ENCODE assay signal across 16 cellular contexts in genomic region chr16:22683730-22684280, GRCh38.
A peak's percentile ranks its signal among the peaks of the same experiment; 100 is the strongest.
DNase-seq lines count a peak whose midpoint lies in the region; ATAC-seq and TF ChIP-seq lines count a peak whose summit lies in the region.
"Had no signal": no experiment of that assay in that cellular context is flagged by ENCODE, and none has a peak within 500 bp of the region (broad histone marks: within the 10 kb centered on the region; RNA-seq: fewer than 3 reads in every experiment).

No MANE protein-coding gene starts in this region.

- H3K4me1 Mint-ChIP-seq in stimulated activated effector memory CD8-positive, alpha-beta T cell treated with anti-CD3 and anti-CD28 coated beads, Interleukin-12 subunit alpha, Interleukin-12 subunit beta, amount 100 ng/mL, for 72 hours = peaks cover 11% of the 10 kb centered on the region

- peaks cover 4% of the 10 kb centered on the region for H3K9me3 Mint-ChIP-seq in stimulated activated effector memory CD8-positive, alpha-beta T cell treated with anti-CD3 and anti-CD28 coated beads, Interleukin-12 subunit alpha, Interleukin-12 subunit beta, amount 100 ng/mL, for 72 hours

- H3K27me3 ChIP-seq in transverse colon (no peaks in the 10 kb centered on the region), HAP-1 (ENCODE audit: low read depth) (peaks cover under 1% of the 10 kb centered on the region; the same call in 1 of the 2 replicates)
- H3K27me3 ChIP-seq: BLaER1 treated with 17β-estradiol and CSF1 and Interleukin-3, amounts not matched to agents 10 nM and 100 nM; Peyer's patch had no signal

- TF ChIP-seq EP300 in transverse colon (IDR thresholded peaks at IDR 0.05; ENCODE audit: low read depth) = no peak

- H3K4me1 ChIP-seq in transverse colon (peaks cover 0 to 15% (median 10%) of the 10 kb centered on the region in 4 donors), HAP-1 (no peaks in the 10 kb centered on the region)
- H3K4me1 ChIP-seq: Peyer's patch had no signal

- H3K27ac Mint-ChIP-seq in stimulated activated effector memory CD8-positive, alpha-beta T cell treated with anti-CD3 and anti-CD28 coated beads, Interleukin-12 subunit alpha, Interleukin-12 subunit beta, amount 100 ng/mL, for 72 hours = no peak overlapping the region

- DNase-seq in NCI-H82 (lab: John Stamatoyannopoulos, UW) (peak; percentile 67), NCI-H82 treated with DMSO at 0.1 percent for 48 hours (lab: John Stamatoyannopoulos, UW; ENCODE audit: unreplicated experiment) (no peak), islet precursor cell (peak; percentile 47), transverse colon (no peak), HAP-1 (ENCODE audit: low spot score in 2 of 2) (no peak), EL (no peak)
- DNase-seq in stimulated activated effector memory CD8-positive, alpha-beta T cell treated with anti-CD3 and anti-CD28 coated beads, Interleukin-12 subunit alpha, Interleukin-12 subunit beta, amount 100 ng/mL, for 72 hours (ENCODE audit: low spot score in 2 of 2) = no peak
- DNase-seq: 8988T, DMS 273 treated with DMSO at 0.1 percent for 48 hours, KBM-7, NCI-H1694 treated with DMSO at 0.1 percent for 48 hours, NCI-H774, Peyer's patch, Right ventricle myocardium superior had no signal

- H3K4me3 ChIP-seq in transverse colon (no peak overlapping the region), HAP-1 (no peak overlapping the region)
- H3K4me3 ChIP-seq: BLaER1 treated with 17β-estradiol and CSF1 and Interleukin-3, amounts not matched to agents 10 nM and 100 nM; Peyer's patch had no signal

- H3K9me3 ChIP-seq in transverse colon (peaks cover 0 to 3% of the 10 kb centered on the region in 2 donors), HAP-1 (no peaks in the 10 kb centered on the region)

- H3K36me3 ChIP-seq in transverse colon = no peaks in the 10 kb centered on the region
- H3K36me3 ChIP-seq in HAP-1 (replicated peaks) = no peaks in the 10 kb centered on the region
- H3K36me3 ChIP-seq: BLaER1 treated with 17β-estradiol and CSF1 and Interleukin-3, amounts not matched to agents 10 nM and 100 nM; Peyer's patch had no signal

- no peak overlapping the region for H3K4me3 Mint-ChIP-seq in stimulated activated effector memory CD8-positive, alpha-beta T cell treated with anti-CD3 and anti-CD28 coated beads, Interleukin-12 subunit alpha, Interleukin-12 subunit beta, amount 100 ng/mL, for 72 hours

- no peaks in the 10 kb centered on the region for H3K36me3 Mint-ChIP-seq in stimulated activated effector memory CD8-positive, alpha-beta T cell treated with anti-CD3 and anti-CD28 coated beads, Interleukin-12 subunit alpha, Interleukin-12 subunit beta, amount 100 ng/mL, for 72 hours

- peak overlapping the region in 3 of 4 donors; percentile 54 to 73 (median 64) for H3K27ac ChIP-seq in transverse colon
- H3K27ac ChIP-seq: BLaER1 treated with 17β-estradiol and CSF1 and Interleukin-3, amounts not matched to agents 10 nM and 100 nM had no signal

- in situ Hi-C loops in transverse colon (cut with MboI; ENCODE audit: low pct_ligation_motif_present in 1 of 4, low pct_unique_long_range_greater_than_20kb in 1 of 4, low sequenced_read_pairs in 3 of 4) = no loop called here
- in situ Hi-C loops in HAP-1 (cut with MboI; ENCODE audit: low sequenced_read_pairs) = no loop called here

- intact Hi-C loops in transverse colon (cut with DNase I; ENCODE audit: low total_unique reads) = no loop called here

- ATAC-seq in stimulated activated effector memory CD8-positive, alpha-beta T cell treated with anti-CD3 and anti-CD28 coated beads, Interleukin-12 subunit alpha, Interleukin-12 subunit beta, amount 100 ng/mL, for 72 hours = peak; percentile 2
- no peak for ATAC-seq in GM21423 (IDR thresholded peaks at IDR 0.05; ENCODE audit: unreplicated experiment)

- no peak for TF ChIP-seq CTCF in transverse colon (IDR thresholded peaks at IDR 0.05)

- no peak for TF ChIP-seq POLR2A in transverse colon (IDR thresholded peaks at IDR 0.05)

- WGBS in transverse colon (ENCODE audit: low coverage in 1 of 2), 2 donors = 83 to 87% methylated on average over 3 of the region's 3 CpGs

Comparison
In these comparisons a context has a peak if more than half of its experiments do, and no peak if none do; other contexts are left out.
1. DNase-seq: peak in NCI-H82 (single experiment) and islet precursor cell (single experiment); none in NCI-H82 treated with DMSO at 0.1 percent for 48 hours (single experiment), stimulated activated effector memory CD8-positive, alpha-beta T cell treated with anti-CD3 and anti-CD28 coated beads, Interleukin-12 subunit alpha, Interleukin-12 subunit beta, amount 100 ng/mL, for 72 hours (0 of 2), transverse colon (single experiment), HAP-1 (0 of 2) and EL (single experiment).